In genomic region chr17:58306131-58306951, GRCh38 we compare ENCODE assay signal across 35 cellular contexts. TPM values are rescaled to one million over a fixed set of nuclear protein-coding genes. Genes with fewer than 3 reads are reported as not detected.
DNase-seq lines count a peak whose midpoint lies in the region; ATAC-seq, FAIRE-seq and TF ChIP-seq lines count a peak whose summit lies in the region.
"Had no signal": no experiment of that assay in that cellular context is flagged by ENCODE, and none has a peak within 500 bp of the region (broad histone marks: within the 10 kb centered on the region; RNA-seq: fewer than 3 reads in every experiment).

No MANE protein-coding gene starts in this region.

- no peak for TF ChIP-seq CTCF in kidney (IDR thresholded peaks at IDR 0.05; ENCODE audit: borderline replicate concordance, extremely low read depth, insufficient read depth)
- TF ChIP-seq CTCF in suprapubic skin (IDR thresholded peaks at IDR 0.05) = no peak

- H3K36me3 ChIP-seq in kidney (ENCODE audit: control insufficient read depth in 1 of 2, insufficient read depth in 2 of 2, low read length in 2 of 2) (no peaks in the 10 kb centered on the region), suprapubic skin (no peaks in the 10 kb centered on the region)
- H3K36me3 ChIP-seq: BE2C, brain microvascular endothelial cell, SJSA1, upper lobe of left lung had no signal

- no peak overlapping the region for H3K4me3 ChIP-seq in kidney (ENCODE audit: low read length in 2 of 2)
- H3K4me3 ChIP-seq in suprapubic skin = no peak overlapping the region
- H3K4me3 ChIP-seq: K562, SJSA1, smooth muscle cell, upper lobe of left lung had no signal

- H3K4me1 Mint-ChIP-seq in activated T-cell treated with anti-CD3 and anti-CD28 coated beads, Interleukin-2, amount 50 U/mL, for 24 hours (ENCODE audit: low read depth) = peaks cover 3% of the 10 kb centered on the region
- H3K4me1 Mint-ChIP-seq in T-helper 17 cell = peaks cover 6% of the 10 kb centered on the region
- H3K4me1 Mint-ChIP-seq in activated CD4-positive, alpha-beta T cell treated with anti-CD3 and anti-CD28 coated beads, Interleukin-2, amount 10 ng/mL, durations not matched to agents 7 days and 5 days = no peaks in the 10 kb centered on the region
- H3K4me1 Mint-ChIP-seq: activated T-helper 17 cell treated with anti-CD3 and anti-CD28 coated beads, Interleukin-2, amount 50 U/mL, for 72 hours had no signal

- FAIRE-seq in kidney (lab: Jason Lieb, UNC) = no peak
- FAIRE-seq: GM19239, K562, RCC 7860 had no signal

- H3K27me3 Mint-ChIP-seq in activated T-cell treated with anti-CD3 and anti-CD28 coated beads, Interleukin-2, amount 50 U/mL, for 24 hours = no peaks in the 10 kb centered on the region
- no peaks in the 10 kb centered on the region for H3K27me3 Mint-ChIP-seq in T-helper 17 cell
- no peaks in the 10 kb centered on the region for H3K27me3 Mint-ChIP-seq in activated CD4-positive, alpha-beta T cell treated with anti-CD3 and anti-CD28 coated beads, Interleukin-2, amount 10 ng/mL, durations not matched to agents 7 days and 5 days
- H3K27me3 Mint-ChIP-seq: activated T-helper 17 cell treated with anti-CD3 and anti-CD28 coated beads, Interleukin-2, amount 50 U/mL, for 72 hours; CD8-positive, alpha-beta memory T cell had no signal

- 86% methylated on average over 9 of the region's 19 CpGs for WGBS in suprapubic skin

- no peaks in the 10 kb centered on the region for H3K9me3 Mint-ChIP-seq in activated T-cell treated with anti-CD3 and anti-CD28 coated beads, Interleukin-2, amount 50 U/mL, for 24 hours
- H3K9me3 Mint-ChIP-seq in activated CD4-positive, alpha-beta T cell treated with anti-CD3 and anti-CD28 coated beads, Interleukin-2, amount 10 ng/mL, durations not matched to agents 7 days and 5 days = no peaks in the 10 kb centered on the region
- H3K9me3 Mint-ChIP-seq: activated T-helper 17 cell treated with anti-CD3 and anti-CD28 coated beads, Interleukin-2, amount 50 U/mL, for 72 hours; CD8-positive, alpha-beta memory T cell had no signal

- H3K9ac ChIP-seq in kidney (ENCODE audit: low read length in 2 of 2) = no peak overlapping the region

- no peak overlapping the region for H3K27ac Mint-ChIP-seq in activated T-cell treated with anti-CD3 and anti-CD28 coated beads, Interleukin-2, amount 50 U/mL, for 24 hours
- peak overlapping the region; percentile 14 for H3K27ac Mint-ChIP-seq in T-helper 17 cell
- no peak overlapping the region for H3K27ac Mint-ChIP-seq in activated CD4-positive, alpha-beta T cell treated with anti-CD3 and anti-CD28 coated beads, Interleukin-2, amount 10 ng/mL, durations not matched to agents 7 days and 5 days
- H3K27ac Mint-ChIP-seq: activated T-helper 17 cell treated with anti-CD3 and anti-CD28 coated beads, Interleukin-2, amount 50 U/mL, for 72 hours had no signal

- H3K4me1 ChIP-seq in kidney (ENCODE audit: control insufficient read depth in 1 of 2, insufficient read depth in 1 of 2, low read depth in 1 of 2, low read length in 2 of 2) = no peaks in the 10 kb centered on the region
- H3K4me1 ChIP-seq in suprapubic skin = no peaks in the 10 kb centered on the region
- H3K4me1 ChIP-seq: BE2C, SJSA1, upper lobe of left lung had no signal

- H3K27me3 ChIP-seq in suprapubic skin = no peaks in the 10 kb centered on the region
- H3K27me3 ChIP-seq: brain microvascular endothelial cell, upper lobe of left lung had no signal

- no peak for ATAC-seq in T-helper 17 cell
- ATAC-seq: activated T-helper 17 cell treated with anti-CD3 and anti-CD28 coated beads, Interleukin-2, amount 50 U/mL, for 72 hours; K562; left colon had no signal

- no peak for TF ChIP-seq EP300 in suprapubic skin (IDR thresholded peaks at IDR 0.05)

- H3K9me3 ChIP-seq in T-helper 17 cell (ENCODE audit: control insufficient read depth, low read length, poor library complexity, severe bottlenecking) (no peaks in the 10 kb centered on the region), kidney (ENCODE audit: control insufficient read depth in 1 of 2, low read length in 2 of 2) (no peaks in the 10 kb centered on the region), suprapubic skin (no peaks in the 10 kb centered on the region)
- H3K9me3 ChIP-seq: BE2C, SJSA1, upper lobe of left lung had no signal

- H3K27ac ChIP-seq in kidney (ENCODE audit: low read depth in 2 of 2, low read length in 2 of 2) = no peak overlapping the region
- H3K27ac ChIP-seq in suprapubic skin = no peak overlapping the region
- H3K27ac ChIP-seq: brain microvascular endothelial cell, epithelial cell of prostate, SJSA1, upper lobe of left lung had no signal

- intact Hi-C loops in kidney (cut with DNase I) = loop anchor here (10.0 kb wide), 1 partner anchor 138 kb away; no protein-coding TSS in a partner anchor

- H3K36me3 Mint-ChIP-seq in activated T-cell treated with anti-CD3 and anti-CD28 coated beads, Interleukin-2, amount 50 U/mL, for 24 hours (ENCODE audit: low read depth) = peaks cover 41% of the 10 kb centered on the region
- H3K36me3 Mint-ChIP-seq in T-helper 17 cell (ENCODE audit: low read depth) = no peaks in the 10 kb centered on the region
- no peaks in the 10 kb centered on the region for H3K36me3 Mint-ChIP-seq in activated CD4-positive, alpha-beta T cell treated with anti-CD3 and anti-CD28 coated beads, Interleukin-2, amount 10 ng/mL, durations not matched to agents 7 days and 5 days (ENCODE audit: low read depth)

- H3K4me3 Mint-ChIP-seq in activated T-cell treated with anti-CD3 and anti-CD28 coated beads, Interleukin-2, amount 50 U/mL, for 24 hours = no peak overlapping the region
- H3K4me3 Mint-ChIP-seq in T-helper 17 cell = no peak overlapping the region
- no peak overlapping the region for H3K4me3 Mint-ChIP-seq in activated CD4-positive, alpha-beta T cell treated with anti-CD3 and anti-CD28 coated beads, Interleukin-2, amount 10 ng/mL, durations not matched to agents 7 days and 5 days
- H3K4me3 Mint-ChIP-seq: activated T-helper 17 cell treated with anti-CD3 and anti-CD28 coated beads, Interleukin-2, amount 50 U/mL, for 72 hours; CD8-positive, alpha-beta memory T cell had no signal

- TF ChIP-seq POLR2A in suprapubic skin (IDR thresholded peaks at IDR 0.05) = no peak

- CTCF ChIA-PET in activated CD4-positive, alpha-beta T cell treated with anti-CD3 and anti-CD28 coated beads, Interleukin-2, amount 10 ng/mL, durations not matched to agents 7 days and 5 days (lab: Charles Lee) = interaction anchor here (4.2 kb wide), 1 partner anchor 10 kb away, joined by 36 read pairs; no protein-coding TSS in a partner anchor

- POLR2A ChIA-PET in activated CD4-positive, alpha-beta T cell treated with anti-CD3 and anti-CD28 coated beads, Interleukin-2, amount 10 ng/mL, durations not matched to agents 7 days and 5 days (lab: Charles Lee) = no interaction called here

- DNase-seq in activated T-cell treated with anti-CD3 and anti-CD28 coated beads, Interleukin-2, amount 50 U/mL, for 24 hours = peak; percentile 28
- DNase-seq in activated T-cell treated with anti-CD3 and anti-CD28 coated beads, Interleukin-2, amount 50 U/mL, for 1 hour = no peak
- DNase-seq in T-helper 17 cell = no peak
- peak; percentile 55 for DNase-seq in kidney
- DNase-seq in stimulated activated CD8-positive, alpha-beta memory T cell treated with anti-CD3 and anti-CD28 coated beads, Interleukin-4, amount 100 ng/mL, for 48 hours = peak; percentile 14
- DNase-seq in activated CD4-positive, alpha-beta T cell treated with anti-CD3 and anti-CD28 coated beads, Interleukin-2, amount 10 ng/mL, durations not matched to agents 7 days and 5 days = no peak
- no peak for DNase-seq in EL
- DNase-seq in suprapubic skin (ENCODE audit: low spot score in 2 of 2) = no peak
- DNase-seq: ACHN; activated CD4-positive, alpha-beta T cell treated with anti-CD3 and anti-CD28 coated beads for 4 hours; activated naive CD4-positive, alpha-beta T cell treated with anti-CD3 and anti-CD28 coated beads, Interleukin-2, amount 50 U/mL, for 16 hours; amniotic stem cell; BE2C; brain microvascular endothelial cell; CD8-positive, alpha-beta memory T cell; effector CD4-positive, alpha-beta T cell; left colon; mesenchymal stem cell; NCI-H1092 treated with DMSO at 0.1 percent for 48 hours; NCI-H2029 treated with DMSO at 0.1 percent for 48 hours; NCI-H526 treated with DMSO at 0.1 percent for 48 hours; occipital lobe; retina; stimulated activated CD4-positive, alpha-beta T cell treated with anti-CD3 and anti-CD28 coated beads, Interleukin-1b, Interleukin-23, amount 100 ng/mL, for 48 hours; upper lobe of left lung had no signal

RNA-seq across cellular contexts. Expression of gene TSPOAP1, which starts 22.3 kb away (rescaled TPM):
- 10 to 100 TPM; 30.5 to 32.8 TPM for total RNA-seq in T-helper 17 cell
- total RNA-seq in kidney = 30.6 TPM
- polyA plus RNA-seq in kidney (ENCODE audit: insufficient read depth, low read depth, low replicate concordance) = 12.5 TPM
- total RNA-seq in activated CD4-positive, alpha-beta T cell treated with anti-CD3 and anti-CD28 coated beads, Interleukin-2, amount 10 ng/mL, durations not matched to agents 7 days and 5 days = 10 to 100 TPM; 44.1 to 57.5 TPM
- 10 to 100 TPM in 2 of 4 donors, 1 to 10 TPM in 2; 6.8 to 26.9 (median 12.4) TPM for total RNA-seq in suprapubic skin
- total RNA-seq: H4 had no signal

RNA-seq across cellular contexts. Expression of gene MPO, which starts 25.6 kb away (rescaled TPM):
- total RNA-seq in T-helper 17 cell (under 1 TPM in 1 of 2 donors, not detected in 1; 0.07 TPM), kidney (0.47 TPM), suprapubic skin (not detected)
- not detected for polyA plus RNA-seq in kidney (ENCODE audit: insufficient read depth, low read depth, low replicate concordance)
- not detected for total RNA-seq in activated CD4-positive, alpha-beta T cell treated with anti-CD3 and anti-CD28 coated beads, Interleukin-2, amount 10 ng/mL, durations not matched to agents 7 days and 5 days
- total RNA-seq: CD8-positive, alpha-beta memory T cell; H4; HT-29; M059J; occipital lobe; SJSA1; smooth muscle cell had no signal
- polyA plus RNA-seq: CD8-positive, alpha-beta memory T cell had no signal

RNA-seq across cellular contexts. Expression of gene SUPT4H1, which starts 45.7 kb away (rescaled TPM):
- total RNA-seq in T-helper 17 cell (10 to 100 TPM; 41.3 to 50.6 TPM), kidney (60.5 TPM), suprapubic skin (10 to 100 TPM; 33.8 to 48.3 (median 40.3) TPM)
- polyA plus RNA-seq in kidney (ENCODE audit: insufficient read depth, low read depth, low replicate concordance) = 129 TPM
- total RNA-seq in activated CD4-positive, alpha-beta T cell treated with anti-CD3 and anti-CD28 coated beads, Interleukin-2, amount 10 ng/mL, durations not matched to agents 7 days and 5 days = 10 to 100 TPM; 66.1 to 69.0 TPM

Comparison
In these comparisons a context has a peak if more than half of its experiments do, and no peak if none do; other contexts are left out.
1. DNase-seq: peak in activated T-cell treated with anti-CD3 and anti-CD28 coated beads, Interleukin-2, amount 50 U/mL, for 24 hours (single experiment), kidney (single experiment) and stimulated activated CD8-positive, alpha-beta memory T cell treated with anti-CD3 and anti-CD28 coated beads, Interleukin-4, amount 100 ng/mL, for 48 hours (single experiment); none in activated T-cell treated with anti-CD3 and anti-CD28 coated beads, Interleukin-2, amount 50 U/mL, for 1 hour (single experiment), T-helper 17 cell (0 of 3), activated CD4-positive, alpha-beta T cell treated with anti-CD3 and anti-CD28 coated beads, Interleukin-2, amount 10 ng/mL, durations not matched to agents 7 days and 5 days (single experiment), EL (single experiment) and suprapubic skin (0 of 2).